ENCODE assay signal across 9 cellular contexts in genomic region chr19:35870124-35870736, GRCh38. TPM values are rescaled to one million over a fixed set of nuclear protein-coding genes. Genes with fewer than 3 reads are reported as not detected.
DNase-seq lines count a peak whose midpoint lies in the region; TF ChIP-seq lines count a peak whose summit lies in the region.
"Not testable (repeated sequence)": the region's sequence is repeated elsewhere in the genome, so short reads cannot be mapped to it uniquely, and the experiment has no call there.
"Had no signal": no experiment of that assay in that cellular context is flagged by ENCODE, and none has a peak within 500 bp of the region (broad histone marks: within the 10 kb centered on the region; RNA-seq: fewer than 3 reads in every experiment).

No MANE protein-coding gene starts in this region.

- H3K9me3 Mint-ChIP-seq in activated naive CD8-positive, alpha-beta T cell treated with anti-CD3 and anti-CD28 coated beads for 36 hours, result not testable (repeated sequence)

- not testable (repeated sequence) for H3K9me2 ChIP-seq in GM23248 (ENCODE audit: insufficient read depth); SK-N-SH

- H3K9me3 ChIP-seq in GM23248 (ENCODE audit: low read depth); SK-N-SH; mesenchymal stem cell (ENCODE audit: control insufficient read depth, low read length); smooth muscle cell (replicated peaks; ENCODE audit: low read depth): not testable (repeated sequence)

- not testable (repeated sequence) for H3K79me1 ChIP-seq in mesenchymal stem cell (replicated peaks; ENCODE audit: low read length, poor library complexity, severe bottlenecking)

- 45 to 48% methylated on average over 26 of the region's 26 CpGs for WGBS in GM23248 (ENCODE audit: low coverage in 1 of 2, low lambda C conversion rate in 2 of 2, missing lambda C conversion rate in 2 of 2), 2 experiments
- 57% methylated on average over 26 of the region's 26 CpGs for WGBS in SK-N-SH (ENCODE audit: low lambda C conversion rate)
- WGBS in mesenchymal stem cell, result 56% methylated on average over 26 of the region's 26 CpGs
- 44% methylated on average over 26 of the region's 26 CpGs for WGBS in smooth muscle cell (ENCODE audit: low lambda C conversion rate)

- H3K27ac ChIP-seq in GM23248; mesenchymal stem cell (ENCODE audit: low read length, poor library complexity, severe bottlenecking); smooth muscle cell (ENCODE audit: low read depth): not testable (repeated sequence)
- peak overlapping the region in 1 of 2 experiments; percentile 75; a peak in 1 of 4 replicates for H3K27ac ChIP-seq in SK-N-SH (ENCODE audit: low read depth in 2 of 2, low read length in 1 of 2)

- H3K4me3 ChIP-seq in GM23248, result peak overlapping the region; percentile 63; the same call in 1 of the 2 replicates
- H3K4me3 ChIP-seq in SK-N-SH (ENCODE audit: low read depth in 2 of 2, low read length in 1 of 2), result peak overlapping the region; percentile 52 to 60; a peak in 3 of 4 replicates
- peak overlapping the region; percentile 16 for H3K4me3 ChIP-seq in epithelial cell of proximal tubule (ENCODE audit: low read depth, low read length)
- not testable (repeated sequence) for H3K4me3 ChIP-seq in mesenchymal stem cell (ENCODE audit: insufficient read depth in 1 of 2, low read depth in 1 of 2, low read length in 2 of 2)
- peak overlapping the region; percentile 64 for H3K4me3 ChIP-seq in smooth muscle cell

- H3K4ac ChIP-seq in mesenchymal stem cell (ENCODE audit: low read depth in 1 of 2, low read length in 2 of 2), result not testable (repeated sequence)

- H3K36me3 Mint-ChIP-seq in activated naive CD8-positive, alpha-beta T cell treated with anti-CD3 and anti-CD28 coated beads for 36 hours, result not testable (repeated sequence)

- H4K8ac ChIP-seq in mesenchymal stem cell (ENCODE audit: low read length), result not testable (repeated sequence)

- not testable (repeated sequence) for H3F3A ChIP-seq in GM23248 (ENCODE audit: insufficient read depth); SK-N-SH (replicated peaks; ENCODE audit: insufficient read depth); smooth muscle cell (ENCODE audit: low read depth)

- TF ChIP-seq RAD21 in SK-N-SH (IDR thresholded peaks at IDR 0.05; ENCODE audit: low read length), result not testable (repeated sequence)

- H3K23ac ChIP-seq in mesenchymal stem cell (ENCODE audit: low read length in 2 of 2), result not testable (repeated sequence)

- not testable (repeated sequence) for H2AK5ac ChIP-seq in mesenchymal stem cell (ENCODE audit: low read length, severe bottlenecking)

- not testable (repeated sequence) for H2BK120ac ChIP-seq in mesenchymal stem cell (ENCODE audit: low read depth, low read length)

- not testable (repeated sequence) for TF ChIP-seq EP300 in SK-N-SH (IDR thresholded peaks at IDR 0.05; ENCODE audit: borderline replicate concordance in 1 of 2, low read depth in 1 of 2, low read length in 1 of 2)

- not testable (repeated sequence) for H3K9ac ChIP-seq in GM23248; SK-N-SH; mesenchymal stem cell (ENCODE audit: low read length); smooth muscle cell (ENCODE audit: low read depth)

- not testable (repeated sequence) for H2AFZ ChIP-seq in GM23248; SK-N-SH (ENCODE audit: low read depth); mesenchymal stem cell (ENCODE audit: low read depth, low read length); smooth muscle cell (ENCODE audit: low read depth)

- H3K27me3 Mint-ChIP-seq in activated naive CD8-positive, alpha-beta T cell treated with anti-CD3 and anti-CD28 coated beads for 36 hours, result peaks cover 69% of the 10 kb centered on the region

- H2BK5ac ChIP-seq in mesenchymal stem cell (ENCODE audit: low read depth, low read length, poor library complexity, severe bottlenecking), result not testable (repeated sequence)

- H4K20me1 ChIP-seq in GM23248 (ENCODE audit: insufficient read depth); SK-N-SH (ENCODE audit: insufficient read depth); smooth muscle cell (ENCODE audit: low read depth): not testable (repeated sequence)

- not testable (repeated sequence) for H3K4me1 ChIP-seq in GM23248 (ENCODE audit: insufficient read depth)
- H3K4me1 ChIP-seq in SK-N-SH (ENCODE audit: control insufficient read depth in 1 of 2, insufficient read depth in 2 of 2, low read depth in 1 of 2, low read length in 1 of 2), result peaks cover 7 to 11% of the 10 kb centered on the region in 2 experiments; a peak in 2 of 4 replicates
- peaks cover 12% of the 10 kb centered on the region for H3K4me1 ChIP-seq in mesenchymal stem cell (ENCODE audit: control insufficient read depth, insufficient read depth, low read depth, low read length)
- peaks cover 13% of the 10 kb centered on the region for H3K4me1 ChIP-seq in smooth muscle cell (ENCODE audit: low read depth)

- DNase-seq in AG20443 (ENCODE audit: low spot score), result peak; percentile 37
- peak; percentile 52 for DNase-seq in GM23248
- peak; percentile 84 for DNase-seq in NCI-H1436 treated with DMSO at 0.1 percent for 48 hours (lab: John Stamatoyannopoulos, UW)
- DNase-seq in SK-N-SH, result peak; percentile 83
- not testable (repeated sequence) for DNase-seq in activated naive CD8-positive, alpha-beta T cell treated with anti-CD3 and anti-CD28 coated beads for 36 hours; epithelial cell of proximal tubule (ENCODE audit: low read depth); smooth muscle cell (lab: John Stamatoyannopoulos, UW; ENCODE audit: unreplicated experiment)
- peak; percentile 8 for DNase-seq in mesenchymal stem cell

- H3K36me3 ChIP-seq in GM23248 (ENCODE audit: low read depth); SK-N-SH (replicated peaks in 1 of 2; ENCODE audit: control insufficient read depth in 1 of 2, insufficient read depth in 2 of 2, low read length in 1 of 2); mesenchymal stem cell (ENCODE audit: control insufficient read depth in 1 of 2, insufficient read depth in 2 of 2, low read depth in 1 of 2, low read length in 2 of 2); smooth muscle cell (ENCODE audit: low read depth): not testable (repeated sequence)

- not testable (repeated sequence) for H2BK15ac ChIP-seq in mesenchymal stem cell (ENCODE audit: low read depth, poor library complexity, severe bottlenecking)

- H3K4me1 Mint-ChIP-seq in activated naive CD8-positive, alpha-beta T cell treated with anti-CD3 and anti-CD28 coated beads for 36 hours, result peaks cover 12% of the 10 kb centered on the region

- H3K27ac Mint-ChIP-seq in activated naive CD8-positive, alpha-beta T cell treated with anti-CD3 and anti-CD28 coated beads for 36 hours, result not testable (repeated sequence)

- H3K79me2 ChIP-seq in GM23248 (ENCODE audit: insufficient read depth); SK-N-SH (ENCODE audit: insufficient read depth); smooth muscle cell (ENCODE audit: low read depth): not testable (repeated sequence)

- H3K18ac ChIP-seq in mesenchymal stem cell (ENCODE audit: low read depth in 1 of 2, low read length in 2 of 2), result not testable (repeated sequence)

- H3K27me3 ChIP-seq in GM23248 (replicated peaks; ENCODE audit: insufficient read depth); SK-N-SH (ENCODE audit: insufficient read depth); smooth muscle cell (ENCODE audit: low read depth): not testable (repeated sequence)
- H3K27me3 ChIP-seq in mesenchymal stem cell (ENCODE audit: control insufficient read depth in 1 of 2, insufficient read depth in 1 of 2, low read length in 2 of 2), result peaks cover 40 to 59% of the 10 kb centered on the region in 2 experiments

- CTCF ChIA-PET in SK-N-SH (lab: Yijun Ruan, JAX), result interaction anchor here (0.6 to 4.2 kb wide), 7 partner anchors 9 to 124 kb away, joined by 3 to 18 read pairs (median 4); partner anchors contain the start of genes NFKBID and NPHS1

- H3K4me3 Mint-ChIP-seq in activated naive CD8-positive, alpha-beta T cell treated with anti-CD3 and anti-CD28 coated beads for 36 hours, result peak overlapping the region; percentile 71

- not testable (repeated sequence) for H4K91ac ChIP-seq in mesenchymal stem cell (ENCODE audit: low read length)

- in situ Hi-C loops in GM23248 (cut with MboI), result not testable (repeated sequence)

- POLR2A ChIA-PET in SK-N-SH (lab: Yijun Ruan, JAX), result interaction anchor here (0.9 to 1.3 kb wide), 4 partner anchors 14 to 113 kb away, joined by 3 to 6 read pairs (median 4); partner anchors contain the start of gene KIRREL2

- TF ChIP-seq CTCF in SK-N-SH (IDR thresholded peaks at IDR 0.05); epithelial cell of proximal tubule (conservative IDR thresholded peaks at IDR 0.05; ENCODE audit: low read depth, low read length); smooth muscle cell (IDR thresholded peaks at IDR 0.05; ENCODE audit: borderline replicate concordance, insufficient read depth, poor library complexity, severe bottlenecking): not testable (repeated sequence)

- H2BK12ac ChIP-seq in mesenchymal stem cell (ENCODE audit: low read length in 2 of 2), result not testable (repeated sequence)

- peak overlapping the region; percentile 61 for H3K4me2 ChIP-seq in GM23248 (ENCODE audit: unreplicated experiment)
- H3K4me2 ChIP-seq in SK-N-SH, result peak overlapping the region; percentile 96
- peak overlapping the region; percentile 77 for H3K4me2 ChIP-seq in mesenchymal stem cell (ENCODE audit: low read length, poor library complexity, severe bottlenecking)
- H3K4me2 ChIP-seq in smooth muscle cell, result peak overlapping the region; percentile 92

- not testable (repeated sequence) for H3K14ac ChIP-seq in mesenchymal stem cell (ENCODE audit: low read length in 2 of 2)

RNA-seq across cellular contexts. Expression of gene APLP1, which starts 1.9 kb away (rescaled TPM):
- total RNA-seq in GM23248 (2014; rRNA removed; shearing (Covaris generic)), result 10.6 and 20.4 TPM in 2 replicates
- polyA plus RNA-seq in GM23248 (2016; fragmentation: Nextera tagmentation; extraction: Ambion mirVana) (16.7 and 16.8 TPM in 2 replicates), SK-N-SH (2012; rRNA removed) (31.8 and 66.7 TPM in 2 replicates), smooth muscle cell (98.3 and 114 TPM in 2 replicates)
- polyA plus RNA-seq in SK-N-SH (2012; cell fraction: cytosol; rRNA removed), result 22.4 and 36.2 TPM in 2 replicates
- 41.1 and 43.6 TPM in 2 replicates for polyA plus RNA-seq in SK-N-SH (2012; cell fraction: nucleus; rRNA removed)
- under 1 TPM; 0.68 to 0.88 TPM for total RNA-seq in activated naive CD8-positive, alpha-beta T cell treated with anti-CD3 and anti-CD28 coated beads for 36 hours
- total RNA-seq in epithelial cell of proximal tubule (1.1 and 8.4 TPM in 2 replicates), smooth muscle cell (40.1 and 81.8 TPM in 2 replicates)
- 14.1 TPM for polyA plus RNA-seq in mesenchymal stem cell (2013, experiment 1 of 2)
- 14.4 TPM for polyA plus RNA-seq in mesenchymal stem cell (2013, experiment 2 of 2)

RNA-seq across cellular contexts. Expression of gene KIRREL2, which starts 13.5 kb away (rescaled TPM):
- not detected in 2 replicates for total RNA-seq in GM23248 (2014; rRNA removed; shearing (Covaris generic))
- polyA plus RNA-seq in GM23248 (2016; fragmentation: Nextera tagmentation; extraction: Ambion mirVana) (not detected in 2 replicates), SK-N-SH (2012; rRNA removed) (0.21 and 0.37 TPM in 2 replicates), smooth muscle cell (0.56 and 0.64 TPM in 2 replicates)
- polyA plus RNA-seq in SK-N-SH (2012; cell fraction: cytosol; rRNA removed), result 0.12 and 0.20 TPM in 2 replicates
- polyA plus RNA-seq in SK-N-SH (2012; cell fraction: nucleus; rRNA removed), result 0.25 and 0.43 TPM in 2 replicates
- total RNA-seq in activated naive CD8-positive, alpha-beta T cell treated with anti-CD3 and anti-CD28 coated beads for 36 hours, result 1 to 10 TPM; 2.3 to 2.4 TPM
- total RNA-seq in epithelial cell of proximal tubule (not detected in 2 replicates), smooth muscle cell (0.18 and 2.1 TPM in 2 replicates)
- 0.08 TPM for polyA plus RNA-seq in mesenchymal stem cell (2013, experiment 1 of 2)
- 0.05 TPM for polyA plus RNA-seq in mesenchymal stem cell (2013, experiment 2 of 2)
- total RNA-seq: mesenteric fat pad had no signal

RNA-seq across cellular contexts. Expression of gene NPHS1, which starts 17.9 kb away (rescaled TPM):
- total RNA-seq in GM23248 (2014; rRNA removed; shearing (Covaris generic)), result not detected in 2 replicates
- polyA plus RNA-seq in GM23248 (2016; fragmentation: Nextera tagmentation; extraction: Ambion mirVana) (not detected in 2 replicates), SK-N-SH (2012; rRNA removed) (not detected in 2 replicates), smooth muscle cell (0.46 TPM in 1 of 2 replicates, not detected in the other)
- not detected in 2 replicates for polyA plus RNA-seq in SK-N-SH (2012; cell fraction: cytosol; rRNA removed)
- polyA plus RNA-seq in SK-N-SH (2012; cell fraction: nucleus; rRNA removed), result not detected in 2 replicates
- total RNA-seq in activated naive CD8-positive, alpha-beta T cell treated with anti-CD3 and anti-CD28 coated beads for 36 hours, result under 1 TPM; 0.36 to 0.49 TPM
- total RNA-seq in epithelial cell of proximal tubule (not detected in 2 replicates), smooth muscle cell (0.31 TPM in 1 of 2 replicates, not detected in the other)
- not detected for polyA plus RNA-seq in mesenchymal stem cell (2013, experiment 1 of 2)
- not detected for polyA plus RNA-seq in mesenchymal stem cell (2013, experiment 2 of 2)
- total RNA-seq: mesenteric fat pad had no signal

RNA-seq across cellular contexts. Expression of gene NFKBID, which starts 30.1 kb away (rescaled TPM):
- 5.0 and 7.6 TPM in 2 replicates for total RNA-seq in GM23248 (2014; rRNA removed; shearing (Covaris generic))
- polyA plus RNA-seq in GM23248 (2016; fragmentation: Nextera tagmentation; extraction: Ambion mirVana) (3.9 and 7.1 TPM in 2 replicates), SK-N-SH (2012; rRNA removed) (5.5 and 11.4 TPM in 2 replicates), smooth muscle cell (9.0 and 11.1 TPM in 2 replicates)
- 0.58 and 1.2 TPM in 2 replicates for polyA plus RNA-seq in SK-N-SH (2012; cell fraction: cytosol; rRNA removed)
- polyA plus RNA-seq in SK-N-SH (2012; cell fraction: nucleus; rRNA removed), result 34.8 and 42.4 TPM in 2 replicates
- total RNA-seq in activated naive CD8-positive, alpha-beta T cell treated with anti-CD3 and anti-CD28 coated beads for 36 hours, result 10 to 100 TPM; 72.2 to 73.7 TPM
- total RNA-seq in epithelial cell of proximal tubule (3.9 and 10.7 TPM in 2 replicates), smooth muscle cell (4.2 and 4.9 TPM in 2 replicates)
- 4.7 TPM for polyA plus RNA-seq in mesenchymal stem cell (2013, experiment 1 of 2)
- polyA plus RNA-seq in mesenchymal stem cell (2013, experiment 2 of 2), result 4.1 TPM

RNA-seq across cellular contexts. Expression of gene HCST, which starts 32.1 kb away (rescaled TPM):
- total RNA-seq in GM23248 (2014; rRNA removed; shearing (Covaris generic)), result not detected in 2 replicates
- polyA plus RNA-seq in GM23248 (2016; fragmentation: Nextera tagmentation; extraction: Ambion mirVana), result 9.1 and 11.3 TPM in 2 replicates
- polyA plus RNA-seq in SK-N-SH (2012; rRNA removed), result 0.59 and 0.76 TPM in 2 replicates
- polyA plus RNA-seq in SK-N-SH (2012; cell fraction: cytosol; rRNA removed), result 0.39 and 0.62 TPM in 2 replicates
- 1.6 and 2.6 TPM in 2 replicates for polyA plus RNA-seq in SK-N-SH (2012; cell fraction: nucleus; rRNA removed)
- total RNA-seq in activated naive CD8-positive, alpha-beta T cell treated with anti-CD3 and anti-CD28 coated beads for 36 hours, result 10 to 100 TPM; 44.9 to 53.8 TPM
- not detected in 2 replicates for total RNA-seq in epithelial cell of proximal tubule
- 1.4 TPM for polyA plus RNA-seq in mesenchymal stem cell (2013, experiment 1 of 2)
- 1.4 TPM for polyA plus RNA-seq in mesenchymal stem cell (2013, experiment 2 of 2)
- total RNA-seq in smooth muscle cell, result 0.81 TPM in 1 of 2 replicates, not detected in the other
- polyA plus RNA-seq in smooth muscle cell, result 2.6 and 3.4 TPM in 2 replicates
